ENCODE assay signal across 1 cellular context in the genomic region with DNA sequence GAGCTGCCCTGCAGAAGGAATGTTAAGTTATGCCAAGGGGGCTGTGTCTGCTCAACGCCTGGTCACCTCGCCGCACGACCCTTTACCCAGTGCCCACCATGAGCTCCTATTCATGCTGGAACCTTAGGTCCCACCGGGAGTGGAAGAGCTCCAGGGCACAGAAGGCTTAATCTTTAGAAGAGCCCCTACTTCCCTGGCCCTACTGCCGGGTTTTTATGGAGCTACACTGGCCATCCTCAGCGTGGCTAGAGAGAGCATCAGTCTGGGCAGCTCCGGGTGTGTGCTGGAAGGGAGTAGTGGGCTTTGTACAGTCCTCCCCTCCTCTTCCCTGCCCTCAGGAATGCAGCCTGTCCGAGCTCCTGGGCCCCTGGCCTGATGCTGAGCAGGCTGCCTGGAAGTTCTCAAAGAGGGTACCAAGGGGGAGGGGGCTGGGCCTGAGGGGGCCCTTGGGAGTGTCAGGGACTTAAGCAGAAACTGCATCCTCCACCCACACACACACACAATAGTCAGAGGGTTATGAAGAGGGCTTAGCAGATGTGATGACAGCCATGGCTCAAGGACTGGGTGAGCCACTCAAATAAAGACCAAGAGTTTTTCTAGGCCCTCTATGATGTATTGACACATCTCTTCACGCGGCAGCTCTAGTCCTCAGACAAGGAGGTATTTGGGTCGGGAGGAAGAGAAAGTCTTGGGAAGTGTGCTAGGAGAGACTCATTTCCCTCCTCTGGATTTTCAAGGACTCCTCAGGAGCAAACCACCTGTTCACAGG.
TF ChIP-seq lines count a peak whose summit lies in the region.

No MANE protein-coding gene starts in this region.

TF ChIP-seq in H1, 55 proteins besides CTCF, POLR2A, EP300 and RAD21:
- TF ChIP-seq JUND (IDR thresholded peaks at IDR 0.05; ENCODE audit: low read length), result no peak
- peak; percentile 71 for TF ChIP-seq TEAD4 (IDR thresholded peaks at IDR 0.05; ENCODE audit: low read depth, low read length)
- no peak for TF ChIP-seq TBP (IDR thresholded peaks at IDR 0.05; ENCODE audit: low read depth, low read length)
- TF ChIP-seq BCL11A (IDR thresholded peaks at IDR 0.05; ENCODE audit: low read depth in 2 of 2, low read length in 2 of 2), result no peak
- no peak for TF ChIP-seq RNF2 (IDR thresholded peaks at IDR 0.05; ENCODE audit: borderline replicate concordance, low read depth, low read length, missing control alignments, poor library complexity, severe bottlenecking)
- TF ChIP-seq SP4 (IDR thresholded peaks at IDR 0.05; ENCODE audit: low read length), result no peak
- no peak for TF ChIP-seq TAF7 (optimal IDR thresholded peaks at IDR 0.05; ENCODE audit: borderline replicate concordance, low read depth, low read length)
- peak; percentile 13; the same call in 1 of the 2 replicates for TF ChIP-seq SP1 (IDR thresholded peaks at IDR 0.05; ENCODE audit: low read depth, low read length)
- no peak for TF ChIP-seq CTBP2 (IDR thresholded peaks at IDR 0.05; ENCODE audit: borderline replicate concordance, insufficient read depth, insufficient read length, low read length)
